ENCODE assay signal across 8 cellular contexts in the genomic region with DNA sequence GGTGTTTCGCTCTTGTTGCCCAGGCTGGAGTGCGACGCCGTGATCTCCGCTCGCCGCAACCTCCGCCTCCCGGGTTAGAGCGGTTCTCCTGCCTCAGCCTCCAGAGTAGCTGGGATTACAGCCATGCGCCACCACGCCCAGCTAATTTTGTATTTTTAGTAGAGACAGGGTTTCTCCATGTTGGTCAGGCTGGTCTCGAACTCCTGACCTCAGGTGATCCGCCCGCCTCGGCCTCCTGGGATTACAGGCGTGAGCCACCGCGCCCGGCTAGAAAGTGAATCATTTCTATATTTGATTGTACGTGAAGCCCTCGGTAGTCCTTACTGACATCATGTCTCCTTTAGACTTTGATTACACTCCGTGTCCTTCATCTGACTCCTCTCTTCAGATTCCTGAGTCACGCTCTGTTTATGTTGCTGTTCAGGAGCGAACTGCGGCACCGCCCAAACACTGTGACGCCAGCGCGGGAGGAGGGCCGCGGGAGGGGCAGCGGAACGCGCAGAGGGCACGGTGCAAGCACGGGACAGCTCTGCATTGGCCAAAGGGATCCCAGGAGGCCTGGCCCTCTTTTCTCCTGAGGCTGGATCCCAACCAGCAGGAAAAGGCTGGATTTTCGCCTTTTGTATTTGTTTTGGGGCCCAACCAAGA.
DNase-seq lines count a peak whose midpoint lies in the region; ATAC-seq lines count a peak whose summit lies in the region.

No MANE protein-coding gene starts in this region.

- peak; percentile 68 for ATAC-seq in GM18520 (IDR thresholded peaks at IDR 0.05; ENCODE audit: unreplicated experiment)
- peak; percentile 78 for ATAC-seq in HG03432 (IDR thresholded peaks at IDR 0.05; ENCODE audit: unreplicated experiment)
- no peak for ATAC-seq in HG03097 (IDR thresholded peaks at IDR 0.05; ENCODE audit: low FRiP score, unreplicated experiment)

- H3K27ac ChIP-seq in layer of hippocampus (ENCODE audit: low read depth, low read length): peak overlapping the region; percentile 99

- DNase-seq in NCI-H748 (lab: John Stamatoyannopoulos, UW; ENCODE audit: unreplicated experiment) (peak; percentile 85), dedifferentiated amniotic fluid mesenchymal stem cell (ENCODE audit: extremely low spot score) (peak; percentile 99)
- DNase-seq in activated CD4-positive, alpha-beta T cell treated with anti-CD3 and anti-CD28 coated beads, Interleukin-2, amount 50 U/mL, for 48 hours: peak; percentile 85 to 90
- peak; percentile 45 to 66 for DNase-seq in stimulated activated CD4-positive, alpha-beta T cell treated with anti-CD3 and anti-CD28 coated beads, Interleukin-1b, Interleukin-23, amount 100 ng/mL, for 1 hour (ENCODE audit: low read depth in 2 of 2)

- H3K27me3 ChIP-seq in layer of hippocampus (ENCODE audit: control insufficient read depth, insufficient read depth, low read length): no peaks in the 10 kb centered on the region
